ENCODE assay signal across 11 cellular contexts in genomic region chr16:81450783-81451491, GRCh38. TPM values are rescaled to one million over a fixed set of nuclear protein-coding genes. Genes with fewer than 3 reads are reported as not detected.
A peak's percentile ranks its signal among the peaks of the same experiment; 100 is the strongest.
DNase-seq lines count a peak whose midpoint lies in the region; ATAC-seq and TF ChIP-seq lines count a peak whose summit lies in the region.
"Had no signal": no experiment of that assay in that cellular context is flagged by ENCODE, and none has a peak within 500 bp of the region (broad histone marks: within the 10 kb centered on the region; RNA-seq: fewer than 3 reads in every experiment).

No MANE protein-coding gene starts in this region.

- TF ChIP-seq CTCF in chondrocyte (IDR thresholded peaks at IDR 0.05) (peak; percentile 11), osteoblast (IDR thresholded peaks at IDR 0.05; ENCODE audit: extremely low read depth, low read depth, low read length) (no peak)

- no peaks in the 10 kb centered on the region for H3K27me3 Mint-ChIP-seq in T-helper 2 cell treated with Interferon-gamma antibody and Interleukin-4, amounts not matched to agents 5 μg/mL and 100 μg/mL, for 36 hours (ENCODE audit: low read depth)
- H3K27me3 Mint-ChIP-seq in chondrocyte (ENCODE audit: low read depth), result no peaks in the 10 kb centered on the region

- H3K4me3 ChIP-seq in osteoblast (ENCODE audit: insufficient read depth, low read length), result no peak overlapping the region
- H3K4me3 ChIP-seq: coronary artery had no signal

- no peak for DNase-seq in T-helper 2 cell treated with Interferon-gamma antibody and Interleukin-4, amounts not matched to agents 5 μg/mL and 100 μg/mL, for 36 hours (ENCODE audit: low spot score)
- DNase-seq in T-helper 2 cell (no peak), chondrocyte (ENCODE audit: low spot score) (no peak), osteoblast (ENCODE audit: insufficient read length, low spot score, missing footprints) (peak; percentile 68), AG08396 (ENCODE audit: low spot score) (no peak), NCI-H524 (lab: John Stamatoyannopoulos, UW) (no peak)
- DNase-seq: 8988T, foreskin keratinocyte had no signal

- no peaks in the 10 kb centered on the region for H3K27me3 ChIP-seq in osteoblast (ENCODE audit: insufficient read depth, low read length)
- H3K27me3 ChIP-seq: foreskin keratinocyte had no signal

- peaks cover 98% of the 10 kb centered on the region for H3K79me2 ChIP-seq in osteoblast (ENCODE audit: insufficient read depth, low read length)

- peak overlapping the region; percentile 82 for H3K27ac ChIP-seq in KOPT-K1 (ENCODE audit: low read depth, low read length, poor library complexity, severe bottlenecking)
- H3K27ac ChIP-seq in osteoblast (ENCODE audit: low read depth, low read length), result no peak overlapping the region
- H3K27ac ChIP-seq: foreskin keratinocyte had no signal

- H3K9me3 ChIP-seq in KOPT-K1 (ENCODE audit: insufficient read depth, low read length, poor library complexity, severe bottlenecking) (peaks cover 5% of the 10 kb centered on the region), osteoblast (ENCODE audit: low read depth, low read length) (no peaks in the 10 kb centered on the region)

- H3K4me1 Mint-ChIP-seq in T-helper 2 cell treated with Interferon-gamma antibody and Interleukin-4, amounts not matched to agents 5 μg/mL and 100 μg/mL, for 36 hours (ENCODE audit: low read depth), result peaks cover 76% of the 10 kb centered on the region
- peaks cover 25% of the 10 kb centered on the region for H3K4me1 Mint-ChIP-seq in chondrocyte (ENCODE audit: low read depth)

- H2AFZ ChIP-seq in osteoblast (ENCODE audit: low read length), result no peak overlapping the region

- no peak for ATAC-seq in HG03571 (IDR thresholded peaks at IDR 0.05; ENCODE audit: unreplicated experiment)
- ATAC-seq: foreskin keratinocyte had no signal

- H4K20me1 ChIP-seq in osteoblast (ENCODE audit: insufficient read depth, low read length), result peaks cover 87% of the 10 kb centered on the region

- peak overlapping the region; percentile 79 for H3K4me3 Mint-ChIP-seq in T-helper 2 cell treated with Interferon-gamma antibody and Interleukin-4, amounts not matched to agents 5 μg/mL and 100 μg/mL, for 36 hours
- no peak overlapping the region for H3K4me3 Mint-ChIP-seq in chondrocyte (ENCODE audit: unreplicated experiment)

- peaks cover 6% of the 10 kb centered on the region for H3K9me3 Mint-ChIP-seq in T-helper 2 cell treated with Interferon-gamma antibody and Interleukin-4, amounts not matched to agents 5 μg/mL and 100 μg/mL, for 36 hours
- no peaks in the 10 kb centered on the region for H3K9me3 Mint-ChIP-seq in chondrocyte (ENCODE audit: low read depth)

- H3K36me3 ChIP-seq in KOPT-K1 (ENCODE audit: insufficient read depth, low read length), result 0 out of 2 replicates have a peak, but pooled peaks cover 6% of the 10 kb centered on the region
- no peaks in the 10 kb centered on the region for H3K36me3 ChIP-seq in osteoblast (ENCODE audit: insufficient read depth, low read length)

- H3K4me2 ChIP-seq in osteoblast (ENCODE audit: insufficient read depth, low read length), result no peak overlapping the region

- H3K36me3 Mint-ChIP-seq in T-helper 2 cell treated with Interferon-gamma antibody and Interleukin-4, amounts not matched to agents 5 μg/mL and 100 μg/mL, for 36 hours (ENCODE audit: low read depth), result peaks cover 25% of the 10 kb centered on the region
- no peaks in the 10 kb centered on the region for H3K36me3 Mint-ChIP-seq in chondrocyte (ENCODE audit: low read depth)

- H3K4me1 ChIP-seq in osteoblast (ENCODE audit: insufficient read depth, low read length), result peaks cover 6% of the 10 kb centered on the region

- H3K27ac Mint-ChIP-seq in T-helper 2 cell treated with Interferon-gamma antibody and Interleukin-4, amounts not matched to agents 5 μg/mL and 100 μg/mL, for 36 hours, result peak overlapping the region; percentile 88
- H3K27ac Mint-ChIP-seq in chondrocyte (ENCODE audit: unreplicated experiment), result no peak overlapping the region

RNA-seq across cellular contexts. Expression of gene CMIP, which starts 6.3 kb away (rescaled TPM):
- 61.4 to 69.6 TPM (median 62.9 TPM) in 3 replicates for total RNA-seq in chondrocyte
- 6.2 and 8.3 TPM in 2 replicates for total RNA-seq in osteoblast
